In genomic region chr7:54355842-54356241, GRCh38 we compare ENCODE assay signal across 33 cellular contexts.
"Had no signal": no experiment of that assay in that cellular context is flagged by ENCODE, and none has a peak within 500 bp of the region (broad histone marks: within the 10 kb centered on the region; RNA-seq: fewer than 3 reads in every experiment).

No MANE protein-coding gene starts in this region.

- DNase-seq: Karpas-422, Kasumi-1, KG1, MG63, MM.1S, MV-4-11, NCI-H1048, NCI-H1092, NCI-H1092 treated with DMSO at 0.1 percent for 48 hours, NCI-H1105, NCI-H1105 treated with DMSO at 0.1 percent for 48 hours, NCI-H1417, NCI-H1417 treated with DMSO at 0.1 percent for 48 hours, NCI-H1436, NCI-H1436 treated with DMSO at 0.1 percent for 48 hours, NCI-H146, NCI-H1694, NCI-H1694 treated with DMSO at 0.1 percent for 48 hours, NCI-H187, NCI-H187 treated with DMSO at 0.1 percent for 48 hours, NCI-H1930, NCI-H2029, NCI-H2029 treated with DMSO at 0.1 percent for 48 hours, NCI-H2081, NCI-H2081 treated with DMSO at 0.1 percent for 48 hours, NCI-H2107, NCI-H2171, NCI-H2171 treated with DMSO at 0.1 percent for 48 hours, NCI-H2227 treated with DMSO at 0.1 percent for 48 hours, NCI-H226, NCI-H345, NCI-H446, NCI-H446 treated with DMSO at 0.1 percent for 48 hours had no signal
